2 cellular contexts compared by ENCODE assay signal in genomic region chr11:123249354-123249753, GRCh38.
TF ChIP-seq lines count a peak whose summit lies in the region.

No MANE protein-coding gene starts in this region.

TF ChIP-seq in IMR-90, 13 proteins besides CTCF, POLR2A, EP300 and RAD21 (continued from another document):
- TF ChIP-seq USF2 (IDR thresholded peaks at IDR 0.05; ENCODE audit: low read depth, low read length), result no peak
- no peak for TF ChIP-seq NFE2L2 (IDR thresholded peaks at IDR 0.05; ENCODE audit: low read depth, low read length)
- no peak for TF ChIP-seq MXI1 (IDR thresholded peaks at IDR 0.05; ENCODE audit: borderline replicate concordance, low read depth, low read length)
- TF ChIP-seq ELK1 (IDR thresholded peaks at IDR 0.05; ENCODE audit: borderline replicate concordance, low read depth, low read length), result no peak
- no peak for TF ChIP-seq RFX5 (IDR thresholded peaks at IDR 0.05; ENCODE audit: low read depth, low read length)
- TF ChIP-seq BHLHE40 (IDR thresholded peaks at IDR 0.05; ENCODE audit: low read depth, low read length), result no peak
- TF ChIP-seq CHD1 (IDR thresholded peaks at IDR 0.05; ENCODE audit: low read depth, low read length), result no peak
- no peak for TF ChIP-seq MAFK (IDR thresholded peaks at IDR 0.05; ENCODE audit: low read depth, low read length)
- no peak for TF ChIP-seq RCOR1 (IDR thresholded peaks at IDR 0.05; ENCODE audit: insufficient replicate concordance, low read length)
- TF ChIP-seq CEBPB (IDR thresholded peaks at IDR 0.05; ENCODE audit: low read depth, low read length), result no peak
TF ChIP-seq in IMR-90: peak in this region for 0.

TF ChIP-seq in SK-N-SH treated with all-trans-retinoic acid at 6 μM for 48 hours, 23 proteins besides CTCF, POLR2A, EP300 and RAD21 (continued from another document):
- TF ChIP-seq, protein P1, sequence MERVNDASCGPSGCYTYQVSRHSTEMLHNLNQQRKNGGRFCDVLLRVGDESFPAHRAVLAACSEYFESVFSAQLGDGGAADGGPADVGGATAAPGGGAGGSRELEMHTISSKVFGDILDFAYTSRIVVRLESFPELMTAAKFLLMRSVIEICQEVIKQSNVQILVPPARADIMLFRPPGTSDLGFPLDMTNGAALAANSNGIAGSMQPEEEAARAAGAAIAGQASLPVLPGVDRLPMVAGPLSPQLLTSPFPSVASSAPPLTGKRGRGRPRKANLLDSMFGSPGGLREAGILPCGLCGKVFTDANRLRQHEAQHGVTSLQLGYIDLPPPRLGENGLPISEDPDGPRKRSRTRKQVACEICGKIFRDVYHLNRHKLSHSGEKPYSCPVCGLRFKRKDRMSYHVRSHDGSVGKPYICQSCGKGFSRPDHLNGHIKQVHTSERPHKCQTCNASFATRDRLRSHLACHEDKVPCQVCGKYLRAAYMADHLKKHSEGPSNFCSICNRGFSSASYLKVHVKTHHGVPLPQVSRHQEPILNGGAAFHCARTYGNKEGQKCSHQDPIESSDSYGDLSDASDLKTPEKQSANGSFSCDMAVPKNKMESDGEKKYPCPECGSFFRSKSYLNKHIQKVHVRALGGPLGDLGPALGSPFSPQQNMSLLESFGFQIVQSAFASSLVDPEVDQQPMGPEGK (CRISPR knock-in tag; IDR thresholded peaks at IDR 0.05; ENCODE audit: borderline replicate concordance), result no peak
- no peak for TF ChIP-seq ZNF565 (CRISPR knock-in tag; conservative IDR thresholded peaks at IDR 0.05; ENCODE audit: low read depth)
- no peak for TF ChIP-seq OSR1 (CRISPR knock-in tag; IDR thresholded peaks at IDR 0.05)
- no peak for TF ChIP-seq RARB (CRISPR knock-in tag; IDR thresholded peaks at IDR 0.05)
- TF ChIP-seq ARNTL (CRISPR knock-in tag; IDR thresholded peaks at IDR 0.05; ENCODE audit: borderline replicate concordance, low read depth), result no peak
- TF ChIP-seq PPARA (CRISPR knock-in tag; IDR thresholded peaks at IDR 0.05; ENCODE audit: borderline replicate concordance), result no peak
- TF ChIP-seq ZFP30 (CRISPR knock-in tag; IDR thresholded peaks at IDR 0.05), result no peak
- TF ChIP-seq TSHZ2 (CRISPR knock-in tag; IDR thresholded peaks at IDR 0.05), result no peak
- TF ChIP-seq ISL1 (CRISPR knock-in tag; IDR thresholded peaks at IDR 0.05), result no peak
- no peak for TF ChIP-seq ESRRG (CRISPR knock-in tag; IDR thresholded peaks at IDR 0.05)
- TF ChIP-seq, protein P2, sequence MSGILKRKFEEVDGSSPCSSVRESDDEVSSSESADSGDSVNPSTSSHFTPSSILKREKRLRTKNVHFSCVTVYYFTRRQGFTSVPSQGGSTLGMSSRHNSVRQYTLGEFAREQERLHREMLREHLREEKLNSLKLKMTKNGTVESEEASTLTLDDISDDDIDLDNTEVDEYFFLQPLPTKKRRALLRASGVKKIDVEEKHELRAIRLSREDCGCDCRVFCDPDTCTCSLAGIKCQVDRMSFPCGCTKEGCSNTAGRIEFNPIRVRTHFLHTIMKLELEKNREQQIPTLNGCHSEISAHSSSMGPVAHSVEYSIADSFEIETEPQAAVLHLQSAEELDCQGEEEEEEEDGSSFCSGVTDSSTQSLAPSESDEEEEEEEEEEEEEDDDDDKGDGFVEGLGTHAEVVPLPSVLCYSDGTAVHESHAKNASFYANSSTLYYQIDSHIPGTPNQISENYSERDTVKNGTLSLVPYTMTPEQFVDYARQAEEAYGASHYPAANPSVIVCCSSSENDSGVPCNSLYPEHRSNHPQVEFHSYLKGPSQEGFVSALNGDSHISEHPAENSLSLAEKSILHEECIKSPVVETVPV (CRISPR knock-in tag; IDR thresholded peaks at IDR 0.05), result no peak
- no peak for TF ChIP-seq ZNF70 (CRISPR knock-in tag; IDR thresholded peaks at IDR 0.05)
- no peak for TF ChIP-seq SNAI2 (CRISPR knock-in tag; IDR thresholded peaks at IDR 0.05)
- no peak for TF ChIP-seq GLIS3 (CRISPR knock-in tag; IDR thresholded peaks at IDR 0.05)
- TF ChIP-seq ZFP3 (CRISPR knock-in tag; IDR thresholded peaks at IDR 0.05), result no peak
- no peak for TF ChIP-seq TOX (CRISPR knock-in tag; IDR thresholded peaks at IDR 0.05; ENCODE audit: borderline replicate concordance)
- TF ChIP-seq CREB5 (CRISPR knock-in tag; IDR thresholded peaks at IDR 0.05; ENCODE audit: low read depth), result no peak
- TF ChIP-seq, protein P3, sequence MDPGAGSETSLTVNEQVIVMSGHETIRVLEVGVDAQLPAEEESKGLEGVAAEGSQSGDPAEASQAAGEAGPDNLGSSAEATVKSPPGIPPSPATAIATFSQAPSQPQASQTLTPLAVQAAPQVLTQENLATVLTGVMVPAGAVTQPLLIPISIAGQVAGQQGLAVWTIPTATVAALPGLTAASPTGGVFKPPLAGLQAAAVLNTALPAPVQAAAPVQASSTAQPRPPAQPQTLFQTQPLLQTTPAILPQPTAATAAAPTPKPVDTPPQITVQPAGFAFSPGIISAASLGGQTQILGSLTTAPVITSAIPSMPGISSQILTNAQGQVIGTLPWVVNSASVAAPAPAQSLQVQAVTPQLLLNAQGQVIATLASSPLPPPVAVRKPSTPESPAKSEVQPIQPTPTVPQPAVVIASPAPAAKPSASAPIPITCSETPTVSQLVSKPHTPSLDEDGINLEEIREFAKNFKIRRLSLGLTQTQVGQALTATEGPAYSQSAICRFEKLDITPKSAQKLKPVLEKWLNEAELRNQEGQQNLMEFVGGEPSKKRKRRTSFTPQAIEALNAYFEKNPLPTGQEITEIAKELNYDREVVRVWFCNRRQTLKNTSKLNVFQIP (CRISPR knock-in tag; IDR thresholded peaks at IDR 0.05; ENCODE audit: borderline replicate concordance, low read depth), result no peak
- TF ChIP-seq BACH2 (CRISPR knock-in tag; IDR thresholded peaks at IDR 0.05; ENCODE audit: borderline replicate concordance), result no peak
TF ChIP-seq in SK-N-SH treated with all-trans-retinoic acid at 6 μM for 48 hours: peak in this region for 0.
